In the genomic region with DNA sequence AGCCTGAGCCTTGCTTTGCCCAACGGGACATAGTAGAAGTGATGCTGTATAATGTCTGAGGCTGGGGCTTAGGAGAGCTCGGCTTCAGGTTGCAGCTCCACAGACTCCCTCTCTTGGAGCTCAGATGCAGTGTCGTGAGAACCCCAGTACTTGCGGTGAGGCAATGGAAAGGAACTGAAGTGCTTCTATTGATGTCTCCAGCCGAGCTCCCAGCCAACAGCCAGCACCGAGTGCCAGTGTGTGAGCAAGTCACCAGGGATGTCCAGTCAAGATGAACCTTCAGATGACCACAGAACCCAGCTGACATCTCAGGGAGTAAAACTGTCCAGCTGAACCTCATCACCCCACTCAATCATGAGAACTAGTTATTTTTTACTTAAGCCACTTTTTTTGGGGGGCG, we compare ENCODE assay signal across 19 cellular contexts.
A peak's percentile ranks its signal among the peaks of the same experiment; 100 is the strongest.
DNase-seq lines count a peak whose midpoint lies in the region; TF ChIP-seq lines count a peak whose summit lies in the region.
"Had no signal": no experiment of that assay in that cellular context is flagged by ENCODE, and none has a peak within 500 bp of the region (broad histone marks: within the 10 kb centered on the region; RNA-seq: fewer than 3 reads in every experiment).

No MANE protein-coding gene starts in this region.

- H3K4me1 Mint-ChIP-seq in HFFc6 (ENCODE audit: low read depth) = peaks cover 8% of the 10 kb centered on the region
- H3K4me1 Mint-ChIP-seq: CD8-positive, alpha-beta memory T cell had no signal

- H3K9me3 ChIP-seq in transverse colon (peaks cover 7 to 9% of the 10 kb centered on the region in 2 donors), MM.1S (replicated peaks; ENCODE audit: insufficient read depth, low read length) (no peaks in the 10 kb centered on the region)
- H3K9me3 ChIP-seq: BE2C had no signal

- H3K4me1 ChIP-seq in transverse colon (no peaks in the 10 kb centered on the region), MM.1S (ENCODE audit: low read length) (no peaks in the 10 kb centered on the region)
- H3K4me1 ChIP-seq: BE2C had no signal

- H3K4me3 Mint-ChIP-seq in HFFc6 = no peak overlapping the region
- H3K4me3 Mint-ChIP-seq: CD14-positive monocyte; CD4-positive, alpha-beta T cell; CD8-positive, alpha-beta memory T cell had no signal

- no peak for TF ChIP-seq EP300 in transverse colon (IDR thresholded peaks at IDR 0.05; ENCODE audit: low read depth)

- no peaks in the 10 kb centered on the region for H3K79me2 ChIP-seq in MM.1S (ENCODE audit: low read length)

- whole genome bisulfite sequencing in transverse colon (ENCODE audit: low coverage in 1 of 2), 2 donors = 53 to 80% methylated on average over 3 to 7 of the region's 7 CpGs

- peak; percentile 58 for DNase-seq in AG08396 (ENCODE audit: low spot score)
- peak; percentile 10 for DNase-seq in HFFc6
- peak; percentile 10 for DNase-seq in fibroblast of the aortic adventitia (ENCODE audit: low read depth)
- DNase-seq in transverse colon = peak; percentile 17
- DNase-seq in ecto neural progenitor cell (ENCODE audit: low spot score) = no peak
- no peak for DNase-seq in NCI-H2196 (lab: John Stamatoyannopoulos, UW; ENCODE audit: unreplicated experiment)
- DNase-seq in MM.1S = no peak
- DNase-seq: AML-193; BE2C; CD4-positive, alpha-beta T cell; CD8-positive, alpha-beta memory T cell; DMS 273 treated with DMSO at 0.1 percent for 48 hours; DMS79; GF-D8; H7; HCEC 1CT had no signal

- TF ChIP-seq CTCF in HFFc6 (IDR thresholded peaks at IDR 0.05) = no peak
- TF ChIP-seq CTCF in fibroblast of the aortic adventitia (IDR thresholded peaks at IDR 0.05; ENCODE audit: insufficient read depth, low read length) = no peak
- no peak for TF ChIP-seq CTCF in transverse colon (IDR thresholded peaks at IDR 0.05)
- TF ChIP-seq CTCF in MM.1S (IDR thresholded peaks at IDR 0.05; ENCODE audit: low read length) = no peak

- H2AFZ ChIP-seq in MM.1S (ENCODE audit: low read length) = no peak overlapping the region

- peaks cover 37% of the 10 kb centered on the region for H3K27me3 Mint-ChIP-seq in HFFc6 (ENCODE audit: insufficient read depth)

- no peak overlapping the region for H3K4me2 ChIP-seq in MM.1S (ENCODE audit: low read depth, low read length)
- H3K4me2 ChIP-seq: BLaER1 treated with 17β-estradiol and CSF1 and Interleukin-3, amounts not matched to agents 10 nM and 100 nM had no signal

- no peaks in the 10 kb centered on the region for H4K20me1 ChIP-seq in MM.1S (ENCODE audit: insufficient read depth, low read length)

- in situ Hi-C loops in transverse colon (cut with MboI; ENCODE audit: low pct_ligation_motif_present in 1 of 4, low pct_unique_long_range_greater_than_20kb in 1 of 4, low sequenced_read_pairs in 3 of 4) = no loop called here

- H3K9me2 ChIP-seq in MM.1S (replicated peaks; ENCODE audit: insufficient read depth, low read length) = no peaks in the 10 kb centered on the region

- no peak overlapping the region for H3K9ac ChIP-seq in MM.1S (ENCODE audit: low read length)
- H3K9ac ChIP-seq: BLaER1 treated with 17β-estradiol and CSF1 and Interleukin-3, amounts not matched to agents 10 nM and 100 nM had no signal

- no peak for TF ChIP-seq POLR2A in transverse colon (IDR thresholded peaks at IDR 0.05)

- H3K9me3 Mint-ChIP-seq in HFFc6 = peaks cover 29% of the 10 kb centered on the region

- H3K36me3 ChIP-seq in transverse colon (no peaks in the 10 kb centered on the region), MM.1S (replicated peaks; ENCODE audit: insufficient read depth, low read length) (no peaks in the 10 kb centered on the region)
- H3K36me3 ChIP-seq: BE2C had no signal

- H3K4me3 ChIP-seq in fibroblast of the aortic adventitia (ENCODE audit: low read depth, low read length) = no peak overlapping the region
- H3K4me3 ChIP-seq in transverse colon = no peak overlapping the region
- H3K4me3 ChIP-seq in MM.1S (ENCODE audit: low read length) = no peak overlapping the region
- H3K4me3 ChIP-seq: BLaER1 treated with 17β-estradiol and CSF1 and Interleukin-3, amounts not matched to agents 10 nM and 100 nM had no signal

- intact Hi-C loops in transverse colon (cut with DNase I; ENCODE audit: low total_unique reads) = no loop called here

- H3K27me3 ChIP-seq in transverse colon (no peaks in the 10 kb centered on the region), MM.1S (replicated peaks; ENCODE audit: insufficient read depth, low read length) (no peaks in the 10 kb centered on the region; the same call in 1 of the 2 replicates)
- H3K27me3 ChIP-seq: BE2C had no signal

- no peak overlapping the region for H3K27ac Mint-ChIP-seq in HFFc6
- H3K27ac Mint-ChIP-seq: CD14-positive monocyte; CD4-positive, alpha-beta T cell; CD8-positive, alpha-beta memory T cell had no signal

- peaks cover 23% of the 10 kb centered on the region for H3K36me3 Mint-ChIP-seq in HFFc6 (ENCODE audit: low read depth)
- H3K36me3 Mint-ChIP-seq: CD14-positive monocyte had no signal

- H3K27ac ChIP-seq in transverse colon (peak overlapping the region in 3 of 4 donors; percentile 14 to 43 (median 31)), MM.1S (ENCODE audit: low read length) (no peak overlapping the region)
- H3K27ac ChIP-seq: 22Rv1; BLaER1 treated with 17β-estradiol and CSF1 and Interleukin-3, amounts not matched to agents 10 nM and 100 nM had no signal

- H3F3A ChIP-seq in MM.1S (ENCODE audit: insufficient read depth, low read length) = no peaks in the 10 kb centered on the region

Comparison
In these comparisons a context has a peak if more than half of its experiments do, and no peak if none do; other contexts are left out.
1. DNase-seq: peak in AG08396 (single experiment), HFFc6 (single experiment), fibroblast of the aortic adventitia (single experiment) and transverse colon (single experiment); none in ecto neural progenitor cell (single experiment), NCI-H2196 (single experiment) and MM.1S (single experiment).